Comparison of ENCODE assay signal across 30 cellular contexts in genomic region chrX:115388879-115389278, GRCh38.
"Had no signal": no experiment of that assay in that cellular context is flagged by ENCODE, and none has a peak within 500 bp of the region (broad histone marks: within the 10 kb centered on the region; RNA-seq: fewer than 3 reads in every experiment).

No MANE protein-coding gene starts in this region.

- H3K4me3 Mint-ChIP-seq: activated CD4-positive, alpha-beta T cell treated with anti-CD3 and anti-CD28 coated beads for 36 hours; activated CD8-positive, alpha-beta memory T cell treated with anti-CD3 and anti-CD28 coated beads, Interleukin-2, amount 10 ng/mL, durations not matched to agents 7 days and 5 days; activated CD8-positive, alpha-beta T cell treated with anti-CD3 and anti-CD28 coated beads, Interleukin-2, amount 10 ng/mL, durations not matched to agents 7 days and 5 days; activated naive CD4-positive, alpha-beta T cell treated with anti-CD3 and anti-CD28 coated beads, Interleukin-2, amount 50 U/mL, for 24 hours; activated naive CD8-positive, alpha-beta T cell treated with anti-CD3 and anti-CD28 coated beads, Interleukin-2, amount 50 U/mL, for 24 hours; naive thymus-derived CD8-positive, alpha-beta T cell; neural progenitor cell; stimulated activated memory B cell treated with anti-CD40 and anti-IgM and Interleukin-4, amounts not matched to agents 10 μg/mL and 1 μg/mL and 100 μg/mL, for 72 hours had no signal

- H3K27me3 Mint-ChIP-seq: activated CD4-positive, alpha-beta T cell treated with anti-CD3 and anti-CD28 coated beads for 36 hours; activated CD8-positive, alpha-beta memory T cell treated with anti-CD3 and anti-CD28 coated beads, Interleukin-2, amount 10 ng/mL, durations not matched to agents 7 days and 5 days; activated naive CD4-positive, alpha-beta T cell treated with anti-CD3 and anti-CD28 coated beads, Interleukin-2, amount 50 U/mL, for 24 hours; activated naive CD8-positive, alpha-beta T cell treated with anti-CD3 and anti-CD28 coated beads, Interleukin-2, amount 50 U/mL, for 24 hours; naive thymus-derived CD8-positive, alpha-beta T cell; stimulated activated memory B cell treated with anti-CD40 and anti-IgM and Interleukin-4, amounts not matched to agents 10 μg/mL and 1 μg/mL and 100 μg/mL, for 72 hours had no signal

- H3K9me3 Mint-ChIP-seq: activated naive CD4-positive, alpha-beta T cell treated with anti-CD3 and anti-CD28 coated beads, Interleukin-2, amount 50 U/mL, for 24 hours; activated naive CD8-positive, alpha-beta T cell treated with anti-CD3 and anti-CD28 coated beads, Interleukin-2, amount 50 U/mL, for 24 hours; activated T-helper 2 cell treated with anti-CD3 and anti-CD28 coated beads, Interferon-gamma antibody, Interleukin-2, Interleukin-4, amounts not matched to agents 10 μg/mL and 5 μg/mL and 100 μg/mL, durations not matched to agents 14 hours and 24 hours and 36 hours; naive thymus-derived CD8-positive, alpha-beta T cell; neural progenitor cell; stimulated activated memory B cell treated with anti-CD40 and anti-IgM and Interleukin-4, amounts not matched to agents 10 μg/mL and 1 μg/mL and 100 μg/mL, for 72 hours had no signal

- H3K4me1 ChIP-seq: colonic mucosa, foreskin keratinocyte, heart right ventricle, left lung, stomach, thyroid gland, upper lobe of left lung, vagina had no signal

- H3K36me3 Mint-ChIP-seq: activated CD8-positive, alpha-beta memory T cell treated with anti-CD3 and anti-CD28 coated beads, Interleukin-2, amount 10 ng/mL, durations not matched to agents 7 days and 5 days; activated naive CD4-positive, alpha-beta T cell treated with anti-CD3 and anti-CD28 coated beads, Interleukin-2, amount 50 U/mL, for 24 hours; naive thymus-derived CD8-positive, alpha-beta T cell; neural progenitor cell; stimulated activated memory B cell treated with anti-CD40 and anti-IgM and Interleukin-4, amounts not matched to agents 10 μg/mL and 1 μg/mL and 100 μg/mL, for 72 hours had no signal

- H3K4me1 Mint-ChIP-seq: activated CD4-positive, alpha-beta T cell treated with anti-CD3 and anti-CD28 coated beads for 36 hours; activated CD8-positive, alpha-beta memory T cell treated with anti-CD3 and anti-CD28 coated beads, Interleukin-2, amount 10 ng/mL, durations not matched to agents 7 days and 5 days; activated naive CD4-positive, alpha-beta T cell treated with anti-CD3 and anti-CD28 coated beads, Interleukin-2, amount 50 U/mL, for 24 hours; activated naive CD8-positive, alpha-beta T cell treated with anti-CD3 and anti-CD28 coated beads, Interleukin-2, amount 50 U/mL, for 24 hours; stimulated activated memory B cell treated with anti-CD40 and anti-IgM and Interleukin-4, amounts not matched to agents 10 μg/mL and 1 μg/mL and 100 μg/mL, for 72 hours had no signal

- DNase-seq: activated CD4-positive, alpha-beta T cell treated with anti-CD3 and anti-CD28 coated beads for 36 hours; activated CD4-positive, CD25-positive, alpha-beta regulatory T cell; activated CD8-positive, alpha-beta memory T cell treated with anti-CD3 and anti-CD28 coated beads, Interleukin-2, amount 10 ng/mL, durations not matched to agents 7 days and 5 days; activated CD8-positive, alpha-beta T cell treated with anti-CD3 and anti-CD28 coated beads, Interleukin-2, amount 10 ng/mL, durations not matched to agents 7 days and 5 days; activated naive CD8-positive, alpha-beta T cell treated with anti-CD3 and anti-CD28 coated beads, Interleukin-2, amount 50 U/mL, for 24 hours; activated T-cell treated with anti-CD3 and anti-CD28 coated beads, Interleukin-2, amount 50 U/mL, for 48 hours; colonic mucosa; dorsolateral prefrontal cortex; effector memory CD4-positive, alpha-beta T cell; erythroblast; foreskin keratinocyte; heart right ventricle; kidney glomerular epithelial cell; left lung; mammary epithelial cell; midbrain; naive thymus-derived CD8-positive, alpha-beta T cell; posterior cingulate gyrus; small intestine; stimulated activated CD4-positive, alpha-beta T cell treated with anti-CD3 and anti-CD28 coated beads, Interleukin-4, amount 100 ng/mL, for 4 hours; stimulated activated CD8-positive, alpha-beta memory T cell treated with anti-CD3 and anti-CD28 coated beads, Interleukin-4, amount 100 ng/mL, for 48 hours; stomach; thyroid gland; upper lobe of left lung had no signal

- H3K27ac ChIP-seq: colonic mucosa, dorsolateral prefrontal cortex, foreskin keratinocyte, heart right ventricle, left lung, neural progenitor cell, stomach, thyroid gland, vagina had no signal

- H3K27ac Mint-ChIP-seq: activated CD4-positive, alpha-beta T cell treated with anti-CD3 and anti-CD28 coated beads for 36 hours; activated CD8-positive, alpha-beta memory T cell treated with anti-CD3 and anti-CD28 coated beads, Interleukin-2, amount 10 ng/mL, durations not matched to agents 7 days and 5 days; activated CD8-positive, alpha-beta T cell treated with anti-CD3 and anti-CD28 coated beads, Interleukin-2, amount 10 ng/mL, durations not matched to agents 7 days and 5 days; activated naive CD4-positive, alpha-beta T cell treated with anti-CD3 and anti-CD28 coated beads, Interleukin-2, amount 50 U/mL, for 24 hours; activated naive CD8-positive, alpha-beta T cell treated with anti-CD3 and anti-CD28 coated beads, Interleukin-2, amount 50 U/mL, for 24 hours; activated T-helper 2 cell treated with anti-CD3 and anti-CD28 coated beads, Interferon-gamma antibody, Interleukin-2, Interleukin-4, amounts not matched to agents 10 μg/mL and 5 μg/mL and 100 μg/mL, durations not matched to agents 14 hours and 24 hours and 36 hours; naive thymus-derived CD8-positive, alpha-beta T cell; neural progenitor cell; stimulated activated memory B cell treated with anti-CD40 and anti-IgM and Interleukin-4, amounts not matched to agents 10 μg/mL and 1 μg/mL and 100 μg/mL, for 72 hours had no signal

- H3K4me2 ChIP-seq: neural progenitor cell had no signal

- ATAC-seq: activated CD4-positive, alpha-beta T cell treated with anti-CD3 and anti-CD28 coated beads for 36 hours; activated CD8-positive, alpha-beta memory T cell treated with anti-CD3 and anti-CD28 coated beads, Interleukin-2, amount 10 ng/mL, durations not matched to agents 7 days and 5 days; activated CD8-positive, alpha-beta T cell treated with anti-CD3 and anti-CD28 coated beads, Interleukin-2, amount 10 ng/mL, durations not matched to agents 7 days and 5 days; activated naive CD8-positive, alpha-beta T cell treated with anti-CD3 and anti-CD28 coated beads, Interleukin-2, amount 50 U/mL, for 24 hours; foreskin keratinocyte; heart right ventricle; left lung; naive thymus-derived CD8-positive, alpha-beta T cell; sciatic nerve; stimulated activated memory B cell treated with anti-CD40 and anti-IgM and Interleukin-4, amounts not matched to agents 10 μg/mL and 1 μg/mL and 100 μg/mL, for 72 hours had no signal

- H3K4me3 ChIP-seq: colonic mucosa, dorsolateral prefrontal cortex, heart right ventricle, left lung, neural progenitor cell, stomach, thyroid gland, upper lobe of left lung, vagina had no signal

- H2AFZ ChIP-seq: neural progenitor cell had no signal

- H3K9me3 ChIP-seq: colonic mucosa, heart right ventricle, left lung, stomach, thyroid gland, upper lobe of left lung, vagina had no signal

- H3K9ac ChIP-seq: neural progenitor cell had no signal

- H3K27me3 ChIP-seq: colonic mucosa, foreskin keratinocyte, neural progenitor cell, stomach, thyroid gland, upper lobe of left lung, vagina had no signal

- H3K36me3 ChIP-seq: colonic mucosa, heart right ventricle, left lung, neural progenitor cell, stomach, thyroid gland, upper lobe of left lung, vagina had no signal
